14 cellular contexts compared by ENCODE assay signal in genomic region chr1:226884966-226885820, GRCh38. TPM values are rescaled to one million over a fixed set of nuclear protein-coding genes. Genes with fewer than 3 reads are reported as not detected.
DNase-seq lines count a peak whose midpoint lies in the region; ATAC-seq and TF ChIP-seq lines count a peak whose summit lies in the region.
"Had no signal": no experiment of that assay in that cellular context is flagged by ENCODE, and none has a peak within 500 bp of the region (broad histone marks: within the 10 kb centered on the region; RNA-seq: fewer than 3 reads in every experiment).

No MANE protein-coding gene starts in this region.

- POLR2A ChIA-PET in activated naive CD8-positive, alpha-beta T cell treated with anti-CD3 and anti-CD28 coated beads, Interleukin-2, amount 10 ng/mL, durations not matched to agents 7 days and 5 days (lab: Charles Lee), result interaction anchor here (0.7 to 3.6 kb wide), 2 partner anchors 54 to 789 kb away, joined by 4 to 69 read pairs; partner anchors contain the start of gene COQ8A

- no peak for DNase-seq in activated naive CD4-positive, alpha-beta T cell treated with anti-CD3 and anti-CD28 coated beads, Interleukin-2, amount 50 U/mL, for 72 hours (ENCODE audit: low spot score in 2 of 2)
- no peak for DNase-seq in activated naive CD4-positive, alpha-beta T cell treated with anti-CD3 and anti-CD28 coated beads, Interleukin-2, amount 50 U/mL, for 16 hours
- peak; percentile 40 for DNase-seq in NCI-H510A treated with DMSO at 0.1 percent for 48 hours (lab: John Stamatoyannopoulos, UW)
- DNase-seq in activated naive CD8-positive, alpha-beta T cell treated with anti-CD3 and anti-CD28 coated beads, Interleukin-2, amount 10 ng/mL, durations not matched to agents 7 days and 5 days, result no peak
- no peak for DNase-seq in stimulated activated effector memory CD8-positive, alpha-beta T cell treated with anti-CD3 and anti-CD28 coated beads, Interleukin-12 subunit alpha, Interleukin-12 subunit beta, amount 100 ng/mL, for 72 hours (ENCODE audit: low spot score in 2 of 2)
- no peak for DNase-seq in BE2C
- no peak for DNase-seq in NCI-H146 treated with DMSO at 0.1 percent for 48 hours (lab: John Stamatoyannopoulos, UW; ENCODE audit: unreplicated experiment)
- no peak for DNase-seq in Ammon's horn (ENCODE audit: low spot score)
- DNase-seq: activated T-cell treated with anti-CD3 and anti-CD28 coated beads for 4 hours, NCI-H345, uterus had no signal

- ATAC-seq in activated naive CD4-positive, alpha-beta T cell treated with anti-CD3 and anti-CD28 coated beads, Interleukin-2, amount 50 U/mL, for 72 hours, result no peak
- no peak for ATAC-seq in activated naive CD8-positive, alpha-beta T cell treated with anti-CD3 and anti-CD28 coated beads, Interleukin-2, amount 10 ng/mL, durations not matched to agents 7 days and 5 days (ENCODE audit: low read depth)
- ATAC-seq in stimulated activated effector memory CD8-positive, alpha-beta T cell treated with anti-CD3 and anti-CD28 coated beads, Interleukin-12 subunit alpha, Interleukin-12 subunit beta, amount 100 ng/mL, for 72 hours, result no peak
- ATAC-seq: Panc1, SK-N-SH treated with all-trans-retinoic acid at 6 μM for 48 hours had no signal

- H3K4me3 Mint-ChIP-seq in activated naive CD8-positive, alpha-beta T cell treated with anti-CD3 and anti-CD28 coated beads, Interleukin-2, amount 10 ng/mL, durations not matched to agents 7 days and 5 days, result peak overlapping the region; percentile 47
- H3K4me3 Mint-ChIP-seq in stimulated activated effector memory CD8-positive, alpha-beta T cell treated with anti-CD3 and anti-CD28 coated beads, Interleukin-12 subunit alpha, Interleukin-12 subunit beta, amount 100 ng/mL, for 72 hours, result no peak overlapping the region

- no peaks in the 10 kb centered on the region for H3K4me1 ChIP-seq in BE2C
- H3K4me1 ChIP-seq: uterus had no signal

- no peaks in the 10 kb centered on the region for H3K9me3 Mint-ChIP-seq in activated naive CD4-positive, alpha-beta T cell treated with anti-CD3 and anti-CD28 coated beads, Interleukin-2, amount 50 U/mL, for 72 hours
- H3K9me3 Mint-ChIP-seq in activated naive CD8-positive, alpha-beta T cell treated with anti-CD3 and anti-CD28 coated beads, Interleukin-2, amount 10 ng/mL, durations not matched to agents 7 days and 5 days, result no peaks in the 10 kb centered on the region
- H3K9me3 Mint-ChIP-seq in stimulated activated effector memory CD8-positive, alpha-beta T cell treated with anti-CD3 and anti-CD28 coated beads, Interleukin-12 subunit alpha, Interleukin-12 subunit beta, amount 100 ng/mL, for 72 hours, result no peaks in the 10 kb centered on the region

- no peaks in the 10 kb centered on the region for H3K9me3 ChIP-seq in BE2C
- H3K9me3 ChIP-seq: neutrophil, uterus had no signal

- peaks cover 0 to 7% of the 10 kb centered on the region in 2 donors for H3K36me3 Mint-ChIP-seq in activated naive CD4-positive, alpha-beta T cell treated with anti-CD3 and anti-CD28 coated beads, Interleukin-2, amount 50 U/mL, for 72 hours
- H3K36me3 Mint-ChIP-seq in activated naive CD8-positive, alpha-beta T cell treated with anti-CD3 and anti-CD28 coated beads, Interleukin-2, amount 10 ng/mL, durations not matched to agents 7 days and 5 days, result peaks cover 4% of the 10 kb centered on the region
- peaks cover 10% of the 10 kb centered on the region for H3K36me3 Mint-ChIP-seq in stimulated activated effector memory CD8-positive, alpha-beta T cell treated with anti-CD3 and anti-CD28 coated beads, Interleukin-12 subunit alpha, Interleukin-12 subunit beta, amount 100 ng/mL, for 72 hours

- TF ChIP-seq CTCF in BE2C (IDR thresholded peaks at IDR 0.05; ENCODE audit: low read depth, low read length), result no peak

- peaks cover 42% of the 10 kb centered on the region for H3K4me1 Mint-ChIP-seq in activated naive CD8-positive, alpha-beta T cell treated with anti-CD3 and anti-CD28 coated beads, Interleukin-2, amount 10 ng/mL, durations not matched to agents 7 days and 5 days
- H3K4me1 Mint-ChIP-seq in stimulated activated effector memory CD8-positive, alpha-beta T cell treated with anti-CD3 and anti-CD28 coated beads, Interleukin-12 subunit alpha, Interleukin-12 subunit beta, amount 100 ng/mL, for 72 hours, result peaks cover 46% of the 10 kb centered on the region

- H3K27ac Mint-ChIP-seq in activated naive CD4-positive, alpha-beta T cell treated with anti-CD3 and anti-CD28 coated beads, Interleukin-2, amount 50 U/mL, for 72 hours, result peak overlapping the region; percentile 57 to 92
- peak overlapping the region; percentile 84 for H3K27ac Mint-ChIP-seq in activated naive CD8-positive, alpha-beta T cell treated with anti-CD3 and anti-CD28 coated beads, Interleukin-2, amount 10 ng/mL, durations not matched to agents 7 days and 5 days
- peak overlapping the region; percentile 40 for H3K27ac Mint-ChIP-seq in stimulated activated effector memory CD8-positive, alpha-beta T cell treated with anti-CD3 and anti-CD28 coated beads, Interleukin-12 subunit alpha, Interleukin-12 subunit beta, amount 100 ng/mL, for 72 hours

- H3K4me3 ChIP-seq in BE2C (ENCODE audit: low read depth, low read length), result no peak overlapping the region
- H3K4me3 ChIP-seq: uterus had no signal

- no peaks in the 10 kb centered on the region for H3K27me3 ChIP-seq in BE2C
- H3K27me3 ChIP-seq: neutrophil, uterus had no signal

- no peaks in the 10 kb centered on the region; the same call in 1 of the 2 replicates for H3K36me3 ChIP-seq in BE2C
- H3K36me3 ChIP-seq: neutrophil, uterus had no signal

- no peaks in the 10 kb centered on the region for H3K27me3 Mint-ChIP-seq in activated naive CD8-positive, alpha-beta T cell treated with anti-CD3 and anti-CD28 coated beads, Interleukin-2, amount 10 ng/mL, durations not matched to agents 7 days and 5 days

RNA-seq across cellular contexts. Expression of gene PSEN2, which starts 14.8 kb away (rescaled TPM):
- 1 to 10 TPM; 3.3 to 3.6 TPM for total RNA-seq in activated naive CD4-positive, alpha-beta T cell treated with anti-CD3 and anti-CD28 coated beads, Interleukin-2, amount 50 U/mL, for 72 hours
- 1 to 10 TPM; 6.4 to 7.2 TPM for total RNA-seq in activated naive CD8-positive, alpha-beta T cell treated with anti-CD3 and anti-CD28 coated beads, Interleukin-2, amount 10 ng/mL, durations not matched to agents 7 days and 5 days
- polyA plus RNA-seq in BE2C (2012; ENCODE audit: insufficient read depth, insufficient read length, low read depth), result 9.3 TPM

RNA-seq across cellular contexts. Expression of gene COQ8A, which starts 54.9 kb away (rescaled TPM):
- 10 to 100 TPM; 20.5 to 28.1 TPM for total RNA-seq in activated naive CD4-positive, alpha-beta T cell treated with anti-CD3 and anti-CD28 coated beads, Interleukin-2, amount 50 U/mL, for 72 hours
- total RNA-seq in activated naive CD8-positive, alpha-beta T cell treated with anti-CD3 and anti-CD28 coated beads, Interleukin-2, amount 10 ng/mL, durations not matched to agents 7 days and 5 days, result 10 to 100 TPM; 28.6 to 30.2 TPM
- polyA plus RNA-seq in BE2C (2012; ENCODE audit: insufficient read depth, insufficient read length, low read depth), result 49.4 TPM
